In the genomic region with DNA sequence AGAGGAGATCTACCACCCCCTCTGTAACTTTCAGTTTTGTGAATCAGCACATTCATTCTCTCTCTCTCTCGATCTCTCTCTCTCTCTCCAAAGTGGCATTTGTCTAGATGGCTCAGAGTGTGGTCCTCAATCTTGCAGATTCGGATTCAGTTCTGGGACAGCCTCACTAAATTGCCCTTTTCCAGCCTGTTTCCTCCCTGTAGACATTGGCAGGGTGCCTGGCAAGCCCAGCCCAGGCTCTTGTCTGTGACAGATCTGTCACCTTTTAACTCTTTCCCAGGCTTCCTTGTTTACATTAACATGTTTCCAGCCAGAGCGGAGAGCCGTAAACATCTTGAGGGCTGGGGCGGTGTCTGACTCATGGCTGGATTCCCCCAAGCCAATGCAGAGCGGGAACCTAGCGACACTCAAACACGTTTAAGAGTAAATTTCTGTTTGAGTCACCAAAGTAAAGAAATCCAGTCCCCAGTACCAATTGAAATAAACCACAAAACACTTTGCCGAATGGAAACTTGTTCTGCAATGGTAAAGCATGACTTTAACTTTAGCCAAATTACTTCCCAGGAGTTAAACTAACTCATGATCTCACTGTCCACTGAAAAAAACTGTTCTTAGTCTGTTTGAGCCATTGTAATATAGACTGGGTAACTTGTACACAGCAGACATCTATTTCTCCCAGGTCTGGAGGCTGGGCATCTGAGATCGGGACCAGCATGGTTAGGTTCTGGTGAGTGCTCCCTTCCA, we compare ENCODE assay signal across 9 cellular contexts. TPM values are rescaled to one million over a fixed set of nuclear protein-coding genes. Genes with fewer than 3 reads are reported as not detected.
DNase-seq lines count a peak whose midpoint lies in the region; ATAC-seq lines count a peak whose summit lies in the region.
"Had no signal": no experiment of that assay in that cellular context is flagged by ENCODE, and none has a peak within 500 bp of the region (broad histone marks: within the 10 kb centered on the region; RNA-seq: fewer than 3 reads in every experiment).

No MANE protein-coding gene starts in this region.

- DNase-seq in DMS79 (lab: John Stamatoyannopoulos, UW) (peak; percentile 85), KBM-7 (peak; percentile 27), lung microvascular endothelial cell (ENCODE audit: low read depth in 2 of 2) (peak; percentile 16 to 96), HUDEP-2 (lab: John Stamatoyannopoulos, UW; ENCODE audit: unreplicated experiment in 76 of 76) (no peak), caudate nucleus (lab: John Stamatoyannopoulos, UW) (no peak), NOMO-1 treated with dmso at 0.1 percent for 144 hours (lab: John Stamatoyannopoulos, UW; ENCODE audit: unreplicated experiment) (no peak)
- no peak for DNase-seq in activated T-helper 2 cell treated with anti-CD3 and anti-CD28 coated beads, Interferon-gamma antibody, Interleukin-2, Interleukin-4, amounts not matched to agents 10 μg/mL and 5 μg/mL and 100 μg/mL, durations not matched to agents 14 hours and 24 hours and 36 hours (ENCODE audit: low spot score)

- H3K9me3 Mint-ChIP-seq in activated T-helper 2 cell treated with anti-CD3 and anti-CD28 coated beads, Interferon-gamma antibody, Interleukin-2, Interleukin-4, amounts not matched to agents 10 μg/mL and 5 μg/mL and 100 μg/mL, durations not matched to agents 14 hours and 24 hours and 36 hours = peaks cover 7% of the 10 kb centered on the region

- peaks cover 10% of the 10 kb centered on the region for H3K4me1 Mint-ChIP-seq in activated T-helper 2 cell treated with anti-CD3 and anti-CD28 coated beads, Interferon-gamma antibody, Interleukin-2, Interleukin-4, amounts not matched to agents 10 μg/mL and 5 μg/mL and 100 μg/mL, durations not matched to agents 14 hours and 24 hours and 36 hours (ENCODE audit: low read depth)

- no peak overlapping the region for H3K27ac ChIP-seq in caudate nucleus (ENCODE audit: low read depth, low read length)
- H3K27ac ChIP-seq: KMS-11 had no signal

- intact Hi-C loops in activated T-helper 2 cell treated with anti-CD3 and anti-CD28 coated beads, Interferon-gamma antibody, Interleukin-2, Interleukin-4, amounts not matched to agents 10 μg/mL and 5 μg/mL and 100 μg/mL, durations not matched to agents 14 hours and 24 hours and 36 hours (cut with micrococcal nuclease) = loop anchor here (2.0 kb wide), 1 partner anchor 162 kb away; no protein-coding TSS in a partner anchor

- peaks cover 2% of the 10 kb centered on the region for H3K36me3 Mint-ChIP-seq in activated T-helper 2 cell treated with anti-CD3 and anti-CD28 coated beads, Interferon-gamma antibody, Interleukin-2, Interleukin-4, amounts not matched to agents 10 μg/mL and 5 μg/mL and 100 μg/mL, durations not matched to agents 14 hours and 24 hours and 36 hours (ENCODE audit: low read depth)

- in situ Hi-C loops in KBM-7 (cut with MboI; ENCODE audit: low pct_unique_long_range_greater_than_20kb, low sequenced_read_pairs) = no loop called here

- peak overlapping the region; percentile 82 for H3K27ac Mint-ChIP-seq in activated T-helper 2 cell treated with anti-CD3 and anti-CD28 coated beads, Interferon-gamma antibody, Interleukin-2, Interleukin-4, amounts not matched to agents 10 μg/mL and 5 μg/mL and 100 μg/mL, durations not matched to agents 14 hours and 24 hours and 36 hours

- peaks cover 27% of the 10 kb centered on the region for H3K27me3 Mint-ChIP-seq in activated T-helper 2 cell treated with anti-CD3 and anti-CD28 coated beads, Interferon-gamma antibody, Interleukin-2, Interleukin-4, amounts not matched to agents 10 μg/mL and 5 μg/mL and 100 μg/mL, durations not matched to agents 14 hours and 24 hours and 36 hours (ENCODE audit: low read depth)

- peak overlapping the region; percentile 13 for H3K4me3 Mint-ChIP-seq in activated T-helper 2 cell treated with anti-CD3 and anti-CD28 coated beads, Interferon-gamma antibody, Interleukin-2, Interleukin-4, amounts not matched to agents 10 μg/mL and 5 μg/mL and 100 μg/mL, durations not matched to agents 14 hours and 24 hours and 36 hours (ENCODE audit: low read depth)

- peak; percentile 84 for ATAC-seq in GM21619 (IDR thresholded peaks at IDR 0.05; ENCODE audit: unreplicated experiment)

RNA-seq across cellular contexts. Expression of gene CYP27C1, which starts 6.6 kb away (rescaled TPM):
- not detected in 2 replicates for total RNA-seq in activated T-helper 2 cell treated with anti-CD3 and anti-CD28 coated beads, Interferon-gamma antibody, Interleukin-2, Interleukin-4, amounts not matched to agents 10 μg/mL and 5 μg/mL and 100 μg/mL, durations not matched to agents 14 hours and 24 hours and 36 hours
- total RNA-seq in lung microvascular endothelial cell = not detected in 2 replicates

Comparison
In these comparisons a context has a peak if more than half of its experiments do, and no peak if none do; other contexts are left out.
1. DNase-seq: peak in DMS79 (single experiment), KBM-7 (single experiment) and lung microvascular endothelial cell (2 of 2); none in activated T-helper 2 cell treated with anti-CD3 and anti-CD28 coated beads, Interferon-gamma antibody, Interleukin-2, Interleukin-4, amounts not matched to agents 10 μg/mL and 5 μg/mL and 100 μg/mL, durations not matched to agents 14 hours and 24 hours and 36 hours (single experiment), HUDEP-2 (0 of 76), caudate nucleus (0 of 61) and NOMO-1 treated with dmso at 0.1 percent for 144 hours (single experiment).